ENCODE assay signal across 1 cellular context in genomic region chr1:61095127-61095812, GRCh38.
TF ChIP-seq lines count a peak whose summit lies in the region.

No MANE protein-coding gene starts in this region.

TF ChIP-seq in K562, 482 proteins besides CTCF, POLR2A, EP300 and RAD21:
- TF ChIP-seq ARNT (IDR thresholded peaks at IDR 0.05) = no peak
- TF ChIP-seq TAF9B (IDR thresholded peaks at IDR 0.05; ENCODE audit: partially characterized antibody) = no peak
- no peak for TF ChIP-seq GTF2A2 (tag; IDR thresholded peaks at IDR 0.05)
- no peak for TF ChIP-seq ZNF311 (CRISPR knock-in tag; IDR thresholded peaks at IDR 0.05)
TF ChIP-seq in K562: peak in this region for 0.
